Comparison of ENCODE assay signal across 11 cellular contexts in genomic region chr22:31295831-31296230, GRCh38. TPM values are rescaled to one million over a fixed set of nuclear protein-coding genes. Genes with fewer than 3 reads are reported as not detected.
A peak's percentile ranks its signal among the peaks of the same experiment; 100 is the strongest.
DNase-seq lines count a peak whose midpoint lies in the region; ATAC-seq and TF ChIP-seq lines count a peak whose summit lies in the region.
"Had no signal": no experiment of that assay in that cellular context is flagged by ENCODE, and none has a peak within 500 bp of the region (broad histone marks: within the 10 kb centered on the region; RNA-seq: fewer than 3 reads in every experiment).

No MANE protein-coding gene starts in this region.

- ATAC-seq in HG02970 (IDR thresholded peaks at IDR 0.05; ENCODE audit: low FRiP score, unreplicated experiment) = no peak

- intact Hi-C loops in testis (cut with DNase I; ENCODE audit: low total_unique reads) = no loop called here

- no peaks in the 10 kb centered on the region for H3K27me3 Mint-ChIP-seq in activated CD4-positive, alpha-beta T cell treated with anti-CD3 and anti-CD28 coated beads, Interleukin-2, amount 10 ng/mL, durations not matched to agents 7 days and 5 days
- H3K27me3 Mint-ChIP-seq in activated naive CD8-positive, alpha-beta T cell treated with anti-CD3 and anti-CD28 coated beads for 36 hours = no peaks in the 10 kb centered on the region

- H3K9me3 Mint-ChIP-seq in activated CD4-positive, alpha-beta T cell treated with anti-CD3 and anti-CD28 coated beads, Interleukin-2, amount 10 ng/mL, durations not matched to agents 7 days and 5 days = no peaks in the 10 kb centered on the region
- peaks cover 2% of the 10 kb centered on the region for H3K9me3 Mint-ChIP-seq in activated naive CD8-positive, alpha-beta T cell treated with anti-CD3 and anti-CD28 coated beads for 36 hours
- H3K9me3 Mint-ChIP-seq: endodermal cell had no signal

- peak overlapping the region; percentile 12 to 99 for H3K27ac ChIP-seq in testis
- H3K27ac ChIP-seq: KMS-11 had no signal

- TF ChIP-seq CTCF in testis (IDR thresholded peaks at IDR 0.05) = no peak

- POLR2A ChIA-PET in activated CD4-positive, alpha-beta T cell treated with anti-CD3 and anti-CD28 coated beads, Interleukin-2, amount 10 ng/mL, durations not matched to agents 7 days and 5 days (lab: Charles Lee) = interaction anchor here (1.2 kb wide), 1 partner anchor 10 kb away, joined by 4 read pairs; no protein-coding TSS in a partner anchor

- no peak for TF ChIP-seq POLR2A in testis (IDR thresholded peaks at IDR 0.05)

- peak overlapping the region; percentile 3 for H3K4me3 Mint-ChIP-seq in activated CD4-positive, alpha-beta T cell treated with anti-CD3 and anti-CD28 coated beads, Interleukin-2, amount 10 ng/mL, durations not matched to agents 7 days and 5 days
- peak overlapping the region; percentile 50 for H3K4me3 Mint-ChIP-seq in activated naive CD8-positive, alpha-beta T cell treated with anti-CD3 and anti-CD28 coated beads for 36 hours
- H3K4me3 Mint-ChIP-seq: endodermal cell had no signal

- peaks cover 13% of the 10 kb centered on the region for H3K36me3 Mint-ChIP-seq in activated CD4-positive, alpha-beta T cell treated with anti-CD3 and anti-CD28 coated beads, Interleukin-2, amount 10 ng/mL, durations not matched to agents 7 days and 5 days (ENCODE audit: low read depth)
- peaks cover 5% of the 10 kb centered on the region for H3K36me3 Mint-ChIP-seq in activated naive CD8-positive, alpha-beta T cell treated with anti-CD3 and anti-CD28 coated beads for 36 hours

- H3K9me3 ChIP-seq in testis = no peaks in the 10 kb centered on the region

- CTCF ChIA-PET in activated CD4-positive, alpha-beta T cell treated with anti-CD3 and anti-CD28 coated beads, Interleukin-2, amount 10 ng/mL, durations not matched to agents 7 days and 5 days (lab: Charles Lee) = interaction anchor here (0.5 to 2.1 kb wide), 2 partner anchors 18 to 341 kb away, joined by 3 to 12 read pairs; no protein-coding TSS in a partner anchor

- no peaks in the 10 kb centered on the region for H3K36me3 ChIP-seq in testis (ENCODE audit: low read depth, missing control alignments)

- DNase-seq in activated CD4-positive, alpha-beta T cell treated with anti-CD3 and anti-CD28 coated beads, Interleukin-2, amount 10 ng/mL, durations not matched to agents 7 days and 5 days = no peak
- DNase-seq in activated CD4-positive, alpha-beta T cell treated with anti-CD3 and anti-CD28 coated beads, Interleukin-2, amount 50 U/mL, for 4 hours = no peak
- DNase-seq in activated naive CD8-positive, alpha-beta T cell treated with anti-CD3 and anti-CD28 coated beads for 36 hours = no peak
- DNase-seq in iris pigment epithelial cell (ENCODE audit: low read depth) = peak; percentile 60
- no peak for DNase-seq in testis
- no peak for DNase-seq in midbrain (lab: John Stamatoyannopoulos, UW)
- no peak for DNase-seq in MV-4-11 (lab: John Stamatoyannopoulos, UW)
- DNase-seq: endodermal cell; NK-92 treated with Interleukin-12 subunit alpha and Interleukin-12 subunit beta, amount 100 ng/mL, for 24 hours had no signal

- H3K4me1 ChIP-seq in testis = peaks cover 33% of the 10 kb centered on the region

- no peaks in the 10 kb centered on the region for H3K27me3 ChIP-seq in testis

- H3K4me1 Mint-ChIP-seq in activated CD4-positive, alpha-beta T cell treated with anti-CD3 and anti-CD28 coated beads, Interleukin-2, amount 10 ng/mL, durations not matched to agents 7 days and 5 days = peaks cover 39% of the 10 kb centered on the region
- peaks cover 47% of the 10 kb centered on the region for H3K4me1 Mint-ChIP-seq in activated naive CD8-positive, alpha-beta T cell treated with anti-CD3 and anti-CD28 coated beads for 36 hours

- peak overlapping the region; percentile 68 for H3K27ac Mint-ChIP-seq in activated CD4-positive, alpha-beta T cell treated with anti-CD3 and anti-CD28 coated beads, Interleukin-2, amount 10 ng/mL, durations not matched to agents 7 days and 5 days
- peak overlapping the region; percentile 80 for H3K27ac Mint-ChIP-seq in activated naive CD8-positive, alpha-beta T cell treated with anti-CD3 and anti-CD28 coated beads for 36 hours
- H3K27ac Mint-ChIP-seq: endodermal cell had no signal

- 53 to 71% methylated on average over 1 of the region's 1 CpG for WGBS in testis, 2 donors

- no peak overlapping the region for H3K4me3 ChIP-seq in testis

RNA-seq across cellular contexts. Expression of gene PIK3IP1, which starts 3.5 kb away (rescaled TPM):
- 10 to 100 TPM; 56.0 to 63.0 TPM for total RNA-seq in activated CD4-positive, alpha-beta T cell treated with anti-CD3 and anti-CD28 coated beads, Interleukin-2, amount 10 ng/mL, durations not matched to agents 7 days and 5 days
- 10 to 100 TPM; 10.7 to 11.3 TPM for total RNA-seq in activated naive CD8-positive, alpha-beta T cell treated with anti-CD3 and anti-CD28 coated beads for 36 hours
- total RNA-seq in testis = 10 to 100 TPM; 65.9 to 89.2 TPM
- polyA plus RNA-seq in testis (ENCODE audit: insufficient read depth, low read depth, low replicate concordance) = 42.4 TPM

RNA-seq across cellular contexts. Expression of gene PATZ1, which starts 50.3 kb away (rescaled TPM):
- 10 to 100 TPM; 31.6 to 32.7 TPM for total RNA-seq in activated CD4-positive, alpha-beta T cell treated with anti-CD3 and anti-CD28 coated beads, Interleukin-2, amount 10 ng/mL, durations not matched to agents 7 days and 5 days
- 10 to 100 TPM; 35.3 to 36.3 TPM for total RNA-seq in activated naive CD8-positive, alpha-beta T cell treated with anti-CD3 and anti-CD28 coated beads for 36 hours
- 10 to 100 TPM; 38.1 to 48.7 TPM for total RNA-seq in testis
- polyA plus RNA-seq in testis (ENCODE audit: insufficient read depth, low read depth, low replicate concordance) = 23.2 TPM

Comparison
In these comparisons a context has a peak if more than half of its experiments do, and no peak if none do; other contexts are left out.
1. RNA of gene PIK3IP1, which starts 3.5 kb away (total RNA-seq): 65.9 to 89.2 TPM in testis and 56.0 to 63.0 TPM in activated CD4-positive, alpha-beta T cell treated with anti-CD3 and anti-CD28 coated beads, Interleukin-2, amount 10 ng/mL, durations not matched to agents 7 days and 5 days; 10.7 to 11.3 TPM in activated naive CD8-positive, alpha-beta T cell treated with anti-CD3 and anti-CD28 coated beads for 36 hours; every median in the first group is over 4 times any median in the second.